Comparison of ENCODE assay signal across 19 cellular contexts in the genomic region with DNA sequence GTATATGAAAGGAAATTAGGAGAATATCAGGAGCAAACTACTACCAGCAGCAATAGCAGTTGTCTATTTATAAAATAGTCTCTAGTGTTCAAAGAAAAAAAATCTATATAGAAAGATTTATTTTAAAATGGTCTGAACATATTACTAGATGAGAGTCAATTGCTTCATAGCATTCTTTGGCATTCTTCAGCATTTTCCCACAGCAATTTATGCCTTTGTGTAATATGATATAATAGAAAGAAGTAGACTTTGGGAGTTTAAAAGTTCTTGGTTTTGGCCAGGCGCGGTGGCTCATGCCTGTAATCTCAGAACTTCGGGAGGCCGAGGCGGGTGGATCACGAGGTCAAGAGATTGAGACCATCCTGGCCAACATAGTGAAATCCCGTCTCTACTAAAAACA.
"Had no signal": no experiment of that assay in that cellular context is flagged by ENCODE, and none has a peak within 500 bp of the region (broad histone marks: within the 10 kb centered on the region; RNA-seq: fewer than 3 reads in every experiment).

No MANE protein-coding gene starts in this region.

- DNase-seq: esophagus squamous epithelium; glutamatergic neuron; left ventricle myocardium inferior; mesenchymal stem cell; midbrain; naive thymus-derived CD4-positive, alpha-beta T cell; nephron progenitor cell; psoas muscle; retina; right lobe of liver; spleen; stimulated activated CD4-positive, alpha-beta T cell treated with anti-CD3 and anti-CD28 coated beads, Interleukin-15, amount 100 ng/mL, for 24 hours; stimulated activated CD4-positive, alpha-beta T cell treated with anti-CD3 and anti-CD28 coated beads, Interleukin-1b, Interleukin-23, amount 100 ng/mL, for 48 hours; stimulated activated CD4-positive, alpha-beta T cell treated with anti-CD3 and anti-CD28 coated beads, Interleukin-4, amount 100 ng/mL, for 24 hours; testis had no signal

- H3K27ac ChIP-seq: esophagus squamous epithelium, gastroesophageal sphincter, left ventricle myocardium inferior, psoas muscle, right lobe of liver, spleen, testis, tibial nerve had no signal

- H3K4me1 ChIP-seq: esophagus squamous epithelium, gastroesophageal sphincter, psoas muscle, right lobe of liver, spleen, testis, tibial nerve had no signal

- H3K27me3 ChIP-seq: esophagus squamous epithelium, gastroesophageal sphincter, right lobe of liver, spleen, testis, tibial nerve had no signal

- H3K9me3 ChIP-seq: esophagus squamous epithelium, left ventricle myocardium inferior, psoas muscle, right lobe of liver, testis, tibial nerve had no signal

- H3K4me3 ChIP-seq: esophagus squamous epithelium, gastroesophageal sphincter, left ventricle myocardium inferior, lung, psoas muscle, right lobe of liver, spleen, testis, tibial nerve had no signal

- H3K36me3 ChIP-seq: esophagus squamous epithelium, gastroesophageal sphincter, left ventricle myocardium inferior, right lobe of liver, spleen, tibial nerve had no signal

- ATAC-seq: gastroesophageal sphincter; naive thymus-derived CD4-positive, alpha-beta T cell; psoas muscle; right lobe of liver; stimulated activated memory B cell treated with anti-CD40 and anti-IgM and Interleukin-4, amounts not matched to agents 10 μg/mL and 1 μg/mL and 100 μg/mL, for 72 hours had no signal
